ENCODE assay signal across 20 cellular contexts in the genomic region with DNA sequence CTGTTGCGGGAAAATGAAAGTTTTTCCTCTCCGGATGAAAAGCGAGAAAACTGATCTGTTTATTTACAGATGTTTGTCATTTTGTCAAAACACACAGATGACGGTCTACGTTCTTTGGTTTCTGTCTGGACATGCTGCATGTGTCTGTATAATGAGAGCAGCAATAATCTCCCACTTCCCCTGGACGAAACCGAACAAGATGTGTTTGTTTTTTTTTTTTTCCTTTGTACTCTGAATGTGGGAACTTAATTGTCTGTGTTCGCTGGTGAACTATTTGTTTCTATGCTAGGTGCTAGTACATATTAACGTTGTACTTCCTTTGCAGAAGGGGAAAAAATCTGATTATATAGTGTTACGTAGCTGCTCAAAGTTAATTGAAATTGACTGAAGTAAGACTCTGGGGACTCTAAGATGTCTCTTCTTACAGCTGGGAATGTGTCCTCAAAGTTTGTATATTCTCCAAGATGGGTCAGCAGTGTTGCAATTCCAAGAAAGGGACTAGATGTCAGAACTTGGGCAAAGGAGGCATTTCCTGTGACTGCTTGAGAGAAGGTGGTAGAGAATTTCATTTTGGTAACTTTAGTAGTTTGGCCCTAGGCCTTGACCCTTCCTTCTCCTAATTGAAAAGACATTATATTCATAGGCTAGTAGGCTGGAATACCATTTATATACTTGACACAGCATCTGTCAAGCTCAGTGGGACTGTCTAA. TPM values are rescaled to one million over a fixed set of nuclear protein-coding genes. Genes with fewer than 3 reads are reported as not detected.
DNase-seq lines count a peak whose midpoint lies in the region; ATAC-seq and TF ChIP-seq lines count a peak whose summit lies in the region.
"Had no signal": no experiment of that assay in that cellular context is flagged by ENCODE, and none has a peak within 500 bp of the region (broad histone marks: within the 10 kb centered on the region; RNA-seq: fewer than 3 reads in every experiment).

No MANE protein-coding gene starts in this region.

- H3K9me2 ChIP-seq in OCI-LY7 (ENCODE audit: insufficient read depth, low read length), result no peaks in the 10 kb centered on the region

- POLR2A ChIA-PET in OCI-LY7 (lab: Charles Lee), result interaction anchor here (1.1 kb wide), 1 partner anchor 19 kb away, joined by 3 read pairs; no protein-coding TSS in a partner anchor

- peak; percentile 67 for DNase-seq in EH (ENCODE audit: low read depth)
- DNase-seq in foreskin keratinocyte, result peak; percentile 35 to 56
- no peak for DNase-seq in psoas muscle
- no peak for DNase-seq in DMS114 treated with DMSO at 0.1 percent for 48 hours (lab: John Stamatoyannopoulos, UW; ENCODE audit: unreplicated experiment)
- no peak for DNase-seq in OCI-LY7 (ENCODE audit: low spot score)
- DNase-seq in thyroid gland, result no peak
- DNase-seq in AG08396 (ENCODE audit: low spot score), result no peak
- DNase-seq: activated CD8-positive, alpha-beta memory T cell treated with anti-CD3 and anti-CD28 coated beads, Interleukin-2, amount 50 U/mL, for 48 hours; activated naive CD4-positive, alpha-beta T cell treated with anti-CD3 and anti-CD28 coated beads for 36 hours; AML-193; hippocampal formation; Kasumi-1; naive B cell; NCI-H1930; NCI-H69; stimulated activated CD4-positive, alpha-beta T cell treated with anti-CD3 and anti-CD28 coated beads, Interleukin-4, amount 100 ng/mL, for 1 hour had no signal

- H3K27me3 ChIP-seq in foreskin keratinocyte, result no peaks in the 10 kb centered on the region
- H3K27me3 ChIP-seq in psoas muscle (ENCODE audit: insufficient read depth in 3 of 3, low read length in 2 of 3), result no peaks in the 10 kb centered on the region
- no peaks in the 10 kb centered on the region for H3K27me3 ChIP-seq in thyroid gland
- H3K27me3 ChIP-seq: cardiac muscle cell had no signal

- WGBS in psoas muscle, 3 donors, result 32 to 43% (median 32%) methylated on average over 10 of the region's 10 CpGs
- WGBS in thyroid gland, 2 donors, result 58 to 70% methylated on average over 10 of the region's 10 CpGs

- BruUV-seq in OCI-LY7 (replicated peaks; lab: Mats Ljungman, UMichigan), result no TSS peak

- no peaks in the 10 kb centered on the region for H3K36me3 ChIP-seq in psoas muscle (ENCODE audit: insufficient read depth in 1 of 2, low read depth in 1 of 2)
- no peaks in the 10 kb centered on the region for H3K36me3 ChIP-seq in OCI-LY7 (ENCODE audit: insufficient read depth, low read length)
- H3K36me3 ChIP-seq in thyroid gland, result no peaks in the 10 kb centered on the region
- H3K36me3 ChIP-seq: cardiac muscle cell had no signal

- TF ChIP-seq CTCF in WI38 (IDR thresholded peaks at IDR 0.05; ENCODE audit: low read depth, low read length), result no peak
- no peak for TF ChIP-seq CTCF in foreskin keratinocyte (conservative IDR thresholded peaks at IDR 0.05)
- TF ChIP-seq CTCF in psoas muscle (IDR thresholded peaks at IDR 0.05), result no peak
- TF ChIP-seq CTCF in OCI-LY7 (conservative IDR thresholded peaks at IDR 0.05; ENCODE audit: low read length), result no peak
- TF ChIP-seq CTCF in thyroid gland (IDR thresholded peaks at IDR 0.05), result no peak

- H3K27ac ChIP-seq in foreskin keratinocyte, result peak overlapping the region; percentile 53
- H3K27ac ChIP-seq in psoas muscle, result peak overlapping the region; percentile 54
- H3K27ac ChIP-seq in OCI-LY7 (ENCODE audit: low read depth, low read length, poor library complexity, severe bottlenecking), result no peak overlapping the region
- no peak overlapping the region for H3K27ac ChIP-seq in thyroid gland
- H3K27ac ChIP-seq: HL-60 had no signal

- no peaks in the 10 kb centered on the region for H3K9me3 ChIP-seq in psoas muscle
- no peaks in the 10 kb centered on the region for H3K9me3 ChIP-seq in OCI-LY7 (ENCODE audit: low read length)
- no peaks in the 10 kb centered on the region for H3K9me3 ChIP-seq in thyroid gland

- H3K4me1 ChIP-seq in foreskin keratinocyte (peaks cover 11% of the 10 kb centered on the region), psoas muscle (peaks cover 27% of the 10 kb centered on the region), OCI-LY7 (ENCODE audit: insufficient read depth, low read length, poor library complexity, severe bottlenecking) (no peaks in the 10 kb centered on the region), thyroid gland (peaks cover 18 to 25% of the 10 kb centered on the region in 2 donors)

- H2AFZ ChIP-seq in OCI-LY7 (ENCODE audit: low read length), result no peak overlapping the region

- no peak for TF ChIP-seq POLR2A in thyroid gland (IDR thresholded peaks at IDR 0.05)

- intact Hi-C loops in psoas muscle (cut with DNase I), result no loop called here
- intact Hi-C loops in OCI-LY7 (cut with micrococcal nuclease; ENCODE audit: unreplicated experiment), result no loop called here
- intact Hi-C loops in thyroid gland (cut with DNase I), result no loop called here

- H3K4me3 ChIP-seq in WI38 (ENCODE audit: low read depth, low read length), result peak overlapping the region; percentile 37
- peak overlapping the region; percentile 35 for H3K4me3 ChIP-seq in psoas muscle
- no peak overlapping the region for H3K4me3 ChIP-seq in OCI-LY7 (ENCODE audit: low read depth, low read length, poor library complexity, severe bottlenecking)
- no peak overlapping the region for H3K4me3 ChIP-seq in thyroid gland (replicated peaks in 1 of 3)
- H3K4me3 ChIP-seq: cardiac muscle cell had no signal

- no peak overlapping the region for H3K4me2 ChIP-seq in OCI-LY7 (ENCODE audit: low read length)

- H4K20me1 ChIP-seq in OCI-LY7 (ENCODE audit: insufficient read depth, low read length), result no peaks in the 10 kb centered on the region

- CTCF ChIA-PET in OCI-LY7 (lab: Charles Lee; ENCODE audit: unreplicated experiment), result no interaction called here

- no peaks in the 10 kb centered on the region for H3K79me2 ChIP-seq in OCI-LY7 (ENCODE audit: insufficient read depth, low read depth, low read length)

- ATAC-seq in foreskin keratinocyte, result no peak
- ATAC-seq in psoas muscle, result peak; percentile 43 to 72 (median 48)
- ATAC-seq: activated CD4-positive, CD25-positive, alpha-beta regulatory T cell treated with anti-CD3 and anti-CD28 coated beads, Interleukin-2, amount 50 U/mL, for 24 hours had no signal

RNA-seq across cellular contexts. Expression of a gene that starts 33.8 kb away (rescaled TPM):
- total RNA-seq in foreskin keratinocyte (18.6 and 20.8 TPM in 2 replicates), psoas muscle (10 to 100 TPM; 12.6 to 29.5 (median 18.6) TPM), OCI-LY7 (2022) (0.42 and 0.70 TPM in 2 replicates), thyroid gland (100 to 1,000 TPM in 2 of 4 donors, 10 to 100 TPM in 2; 81.6 to 207 (median 132) TPM)
- polyA plus RNA-seq in foreskin keratinocyte (2.0 and 2.3 TPM in 2 replicates), psoas muscle (10 to 100 TPM in 1 of 3 donors, 1 to 10 TPM in 2; 4.5 to 10.8 (median 5.3) TPM)
- total RNA-seq in OCI-LY7 (2014; rRNA removed; shearing (Covaris generic)), result 0.10 and 0.13 TPM in 2 replicates

Comparison
In these comparisons a context has a peak if more than half of its experiments do, and no peak if none do; other contexts are left out.
1. DNase-seq: peak in EH (single experiment) and foreskin keratinocyte (2 of 2); none in psoas muscle (0 of 2), DMS114 treated with DMSO at 0.1 percent for 48 hours (single experiment), OCI-LY7 (single experiment), thyroid gland (0 of 2) and AG08396 (single experiment).
2. H3K4me3 ChIP-seq: peak in WI38 (single experiment) and psoas muscle (single experiment); none in OCI-LY7 (single experiment) and thyroid gland (0 of 3).
3. H3K27ac ChIP-seq: peak in foreskin keratinocyte (single experiment) and psoas muscle (single experiment); none in OCI-LY7 (single experiment) and thyroid gland (0 of 3).
4. RNA of a gene that starts 33.8 kb away (total RNA-seq): 81.6 to 207 TPM in thyroid gland, 12.6 to 29.5 TPM in psoas muscle and 18.6 to 20.8 TPM in foreskin keratinocyte; 0.10 to 0.70 TPM in OCI-LY7; every median in the first group is over 4 times any median in the second.